ENCODE assay signal across 8 cellular contexts in genomic region chr1:226001852-226002666, GRCh38.
DNase-seq lines count a peak whose midpoint lies in the region; ATAC-seq and TF ChIP-seq lines count a peak whose summit lies in the region.

No MANE protein-coding gene starts in this region.

- no peak for TF ChIP-seq CTCF in DND-41 (IDR thresholded peaks at IDR 0.05; ENCODE audit: borderline replicate concordance, extremely low read depth, low read length, poor library complexity, severe bottlenecking)
- TF ChIP-seq CTCF in fibroblast of mammary gland (conservative IDR thresholded peaks at IDR 0.05; ENCODE audit: control insufficient read depth, insufficient read depth, low read depth, low read length): no peak
- TF ChIP-seq CTCF in parathyroid adenoma (IDR thresholded peaks at IDR 0.05): no peak

- H3K9me3 ChIP-seq in DND-41 (ENCODE audit: insufficient read depth, low read length, severe bottlenecking) (no peaks in the 10 kb centered on the region), parathyroid adenoma (ENCODE audit: control insufficient read depth, low read length) (no peaks in the 10 kb centered on the region)

- no peak overlapping the region for H3K4me3 ChIP-seq in DND-41 (ENCODE audit: low read depth in 1 of 2, low read length in 2 of 2)
- no peak overlapping the region for H3K4me3 ChIP-seq in fibroblast of mammary gland (ENCODE audit: control insufficient read depth, low read depth, low read length)
- H3K4me3 ChIP-seq in parathyroid adenoma (ENCODE audit: low read depth, low read length): peak overlapping the region; percentile 14

- H3K27me3 ChIP-seq in DND-41 (ENCODE audit: insufficient read depth, low read length, poor library complexity) (no peaks in the 10 kb centered on the region), parathyroid adenoma (ENCODE audit: control insufficient read depth, insufficient read depth, low read length) (no peaks in the 10 kb centered on the region)

- H3K27ac ChIP-seq in DND-41 (ENCODE audit: low read length) (no peak overlapping the region), parathyroid adenoma (peak overlapping the region; percentile 79)

- peak overlapping the region; percentile 91 for H3K27ac Mint-ChIP-seq in activated T-cell treated with anti-CD3 and anti-CD28 coated beads, Interleukin-2, amount 50 U/mL, for 24 hours

- H3K4me3 Mint-ChIP-seq in activated T-cell treated with anti-CD3 and anti-CD28 coated beads, Interleukin-2, amount 50 U/mL, for 24 hours: peak overlapping the region; percentile 16

- peaks cover 24% of the 10 kb centered on the region for H3K4me1 ChIP-seq in DND-41 (ENCODE audit: insufficient read depth, low read length)
- H3K4me1 ChIP-seq in parathyroid adenoma: no peaks in the 10 kb centered on the region

- H3K9ac ChIP-seq in DND-41 (ENCODE audit: low read depth, low read length) (no peak overlapping the region), parathyroid adenoma (no peak overlapping the region)

- DNase-seq in DND-41 (peak; percentile 19), NOMO-1 treated with DMSO at 0.1 percent for 48 hours (lab: John Stamatoyannopoulos, UW; ENCODE audit: unreplicated experiment) (peak; percentile 93), fibroblast of mammary gland (ENCODE audit: low read depth) (peak; percentile 8), NCI-H524 treated with DMSO at 0.1 percent for 48 hours (lab: John Stamatoyannopoulos, UW) (no peak)
- DNase-seq in activated T-cell treated with anti-CD3 and anti-CD28 coated beads, Interleukin-2, amount 50 U/mL, for 24 hours: peak; percentile 58

- H3K36me3 Mint-ChIP-seq in activated T-cell treated with anti-CD3 and anti-CD28 coated beads, Interleukin-2, amount 50 U/mL, for 24 hours (ENCODE audit: low read depth): peaks cover 19% of the 10 kb centered on the region

- ATAC-seq in DND-41 (ENCODE audit: insufficient read depth, low read depth) (no peak), HG02870 (IDR thresholded peaks at IDR 0.05; ENCODE audit: unreplicated experiment) (peak; percentile 17), HG03432 (IDR thresholded peaks at IDR 0.05; ENCODE audit: unreplicated experiment) (no peak)

- H3K36me3 ChIP-seq in DND-41 (ENCODE audit: insufficient read depth, low read length) (no peaks in the 10 kb centered on the region), parathyroid adenoma (ENCODE audit: control insufficient read depth, insufficient read depth, low read length) (no peaks in the 10 kb centered on the region)

- no peaks in the 10 kb centered on the region for H3K27me3 Mint-ChIP-seq in activated T-cell treated with anti-CD3 and anti-CD28 coated beads, Interleukin-2, amount 50 U/mL, for 24 hours

- peaks cover 59% of the 10 kb centered on the region for H3K4me1 Mint-ChIP-seq in activated T-cell treated with anti-CD3 and anti-CD28 coated beads, Interleukin-2, amount 50 U/mL, for 24 hours (ENCODE audit: low read depth)

- H4K20me1 ChIP-seq in DND-41 (ENCODE audit: insufficient read depth, low read length): no peaks in the 10 kb centered on the region

- no peaks in the 10 kb centered on the region for H3K9me3 Mint-ChIP-seq in activated T-cell treated with anti-CD3 and anti-CD28 coated beads, Interleukin-2, amount 50 U/mL, for 24 hours

- H3K79me2 ChIP-seq in DND-41 (ENCODE audit: insufficient read depth, low read length): peaks cover 21% of the 10 kb centered on the region
- no peaks in the 10 kb centered on the region for H3K79me2 ChIP-seq in parathyroid adenoma

- H2AFZ ChIP-seq in DND-41 (ENCODE audit: low read depth, low read length) (no peak overlapping the region; the same call in 1 of the 2 replicates), parathyroid adenoma (no peak overlapping the region)

- H3K4me2 ChIP-seq in DND-41 (ENCODE audit: insufficient read depth, low read length) (no peak overlapping the region), parathyroid adenoma (ENCODE audit: low read length) (peak overlapping the region; percentile 34)
